Comparison of ENCODE assay signal across 12 cellular contexts in genomic region chr16:46573008-46573833, GRCh38. TPM values are rescaled to one million over a fixed set of nuclear protein-coding genes. Genes with fewer than 3 reads are reported as not detected.
DNase-seq lines count a peak whose midpoint lies in the region; ATAC-seq, FAIRE-seq and TF ChIP-seq lines count a peak whose summit lies in the region.
"Had no signal": no experiment of that assay in that cellular context is flagged by ENCODE, and none has a peak within 500 bp of the region (broad histone marks: within the 10 kb centered on the region; RNA-seq: fewer than 3 reads in every experiment).

No MANE protein-coding gene starts in this region.

- H3K27me3 Mint-ChIP-seq in Caco-2 (ENCODE audit: insufficient read depth, unreplicated experiment) = peaks cover 3% of the 10 kb centered on the region
- no peaks in the 10 kb centered on the region for H3K27me3 Mint-ChIP-seq in activated CD8-positive, alpha-beta T cell treated with anti-CD3 and anti-CD28 coated beads for 36 hours
- no peaks in the 10 kb centered on the region for H3K27me3 Mint-ChIP-seq in activated CD4-positive, alpha-beta memory T cell treated with anti-CD3 and anti-CD28 coated beads, Interleukin-2, amount 10 ng/mL, durations not matched to agents 7 days and 5 days

- H3K4me1 ChIP-seq in Caco-2 (no peaks in the 10 kb centered on the region), aorta (ENCODE audit: control insufficient read depth in 1 of 2, insufficient read depth in 2 of 2, low read length in 2 of 2) (no peaks in the 10 kb centered on the region)
- H3K4me1 ChIP-seq: neural progenitor cell had no signal

- FAIRE-seq in HTR-8/SVneo (lab: Jason Lieb, UNC) = no peak
- FAIRE-seq: TTC549 had no signal

- H3K4me3 Mint-ChIP-seq in Caco-2 (ENCODE audit: unreplicated experiment) = peak overlapping the region; percentile 12
- H3K4me3 Mint-ChIP-seq in activated CD8-positive, alpha-beta T cell treated with anti-CD3 and anti-CD28 coated beads for 36 hours = no peak overlapping the region
- no peak overlapping the region for H3K4me3 Mint-ChIP-seq in activated CD4-positive, alpha-beta memory T cell treated with anti-CD3 and anti-CD28 coated beads, Interleukin-2, amount 10 ng/mL, durations not matched to agents 7 days and 5 days
- H3K4me3 Mint-ChIP-seq: neural progenitor cell had no signal

- H3K9me3 ChIP-seq in Caco-2 = no peaks in the 10 kb centered on the region
- H3K9me3 ChIP-seq in aorta (ENCODE audit: control insufficient read depth, low read length) = no peaks in the 10 kb centered on the region

- H3K27ac Mint-ChIP-seq in Caco-2 (ENCODE audit: unreplicated experiment) = peak overlapping the region; percentile 51
- H3K27ac Mint-ChIP-seq in activated CD8-positive, alpha-beta T cell treated with anti-CD3 and anti-CD28 coated beads for 36 hours = no peak overlapping the region
- H3K27ac Mint-ChIP-seq in activated CD4-positive, alpha-beta memory T cell treated with anti-CD3 and anti-CD28 coated beads, Interleukin-2, amount 10 ng/mL, durations not matched to agents 7 days and 5 days = no peak overlapping the region
- H3K27ac Mint-ChIP-seq: activated naive CD4-positive, alpha-beta T cell treated with anti-CD3 and anti-CD28 coated beads, Interleukin-2, amount 50 U/mL, for 72 hours; neural progenitor cell had no signal

- peak; percentile 37 to 48 for DNase-seq in Caco-2
- peak; percentile 77 for DNase-seq in HTR-8/SVneo (ENCODE audit: insufficient read length, low spot score)
- peak; percentile 12 for DNase-seq in activated CD8-positive, alpha-beta T cell treated with anti-CD3 and anti-CD28 coated beads for 36 hours
- DNase-seq in kidney epithelial cell (ENCODE audit: low read depth) = peak; percentile 14
- no peak for DNase-seq in aorta
- no peak for DNase-seq in activated CD4-positive, alpha-beta memory T cell treated with anti-CD3 and anti-CD28 coated beads, Interleukin-2, amount 10 ng/mL, durations not matched to agents 7 days and 5 days
- no peak for DNase-seq in GM19240 (ENCODE audit: insufficient read length, low spot score)
- DNase-seq in Ammon's horn (ENCODE audit: low spot score) = no peak
- DNase-seq: NCI-H2171 treated with DMSO at 0.1 percent for 48 hours had no signal

- H3K36me3 Mint-ChIP-seq in Caco-2 (ENCODE audit: insufficient read depth, unreplicated experiment) = no peaks in the 10 kb centered on the region
- H3K36me3 Mint-ChIP-seq in activated CD8-positive, alpha-beta T cell treated with anti-CD3 and anti-CD28 coated beads for 36 hours (ENCODE audit: low read depth) = no peaks in the 10 kb centered on the region
- peaks cover 3% of the 10 kb centered on the region for H3K36me3 Mint-ChIP-seq in activated CD4-positive, alpha-beta memory T cell treated with anti-CD3 and anti-CD28 coated beads, Interleukin-2, amount 10 ng/mL, durations not matched to agents 7 days and 5 days (ENCODE audit: low read depth)
- H3K36me3 Mint-ChIP-seq: activated naive CD4-positive, alpha-beta T cell treated with anti-CD3 and anti-CD28 coated beads, Interleukin-2, amount 50 U/mL, for 72 hours; neural progenitor cell had no signal

- WGBS in aorta, 2 donors = 67 to 73% methylated on average over 27 of the region's 27 CpGs

- no peaks in the 10 kb centered on the region for H3K36me3 ChIP-seq in Caco-2 (ENCODE audit: control insufficient read depth, insufficient read depth, low read length)
- no peaks in the 10 kb centered on the region for H3K36me3 ChIP-seq in kidney epithelial cell (ENCODE audit: control insufficient read depth, insufficient read depth, low read length)
- no peaks in the 10 kb centered on the region for H3K36me3 ChIP-seq in aorta (ENCODE audit: control insufficient read depth in 1 of 2, insufficient read depth in 2 of 2, low read length in 1 of 2)
- H3K36me3 ChIP-seq: neural progenitor cell had no signal

- POLR2A ChIA-PET in Caco-2 (lab: Charles Lee) = no interaction called here
- POLR2A ChIA-PET in activated CD8-positive, alpha-beta T cell treated with anti-CD3 and anti-CD28 coated beads for 36 hours (lab: Charles Lee) = no interaction called here
- POLR2A ChIA-PET in activated CD4-positive, alpha-beta memory T cell treated with anti-CD3 and anti-CD28 coated beads, Interleukin-2, amount 10 ng/mL, durations not matched to agents 7 days and 5 days (lab: Charles Lee) = no interaction called here

- no peak overlapping the region for H3K27ac ChIP-seq in aorta (ENCODE audit: low read depth in 1 of 2, low read length in 2 of 2)
- H3K27ac ChIP-seq: neural progenitor cell had no signal

- no TSS peak for BruUV-seq in Caco-2 (replicated peaks; lab: Mats Ljungman, UMichigan)

- no peak for ATAC-seq in activated CD8-positive, alpha-beta T cell treated with anti-CD3 and anti-CD28 coated beads for 36 hours
- ATAC-seq in aorta (ENCODE audit: low FRiP score) = no peak

- H3K9me3 Mint-ChIP-seq in Caco-2 (ENCODE audit: unreplicated experiment) = peaks cover 14% of the 10 kb centered on the region
- no peaks in the 10 kb centered on the region for H3K9me3 Mint-ChIP-seq in activated CD8-positive, alpha-beta T cell treated with anti-CD3 and anti-CD28 coated beads for 36 hours
- H3K9me3 Mint-ChIP-seq in activated CD4-positive, alpha-beta memory T cell treated with anti-CD3 and anti-CD28 coated beads, Interleukin-2, amount 10 ng/mL, durations not matched to agents 7 days and 5 days = no peaks in the 10 kb centered on the region
- H3K9me3 Mint-ChIP-seq: activated naive CD4-positive, alpha-beta T cell treated with anti-CD3 and anti-CD28 coated beads, Interleukin-2, amount 50 U/mL, for 72 hours had no signal

- H3K4me3 ChIP-seq in Caco-2 (ENCODE audit: low read depth, low read length) (no peak overlapping the region), kidney epithelial cell (ENCODE audit: low read depth, low read length) (no peak overlapping the region), aorta (ENCODE audit: low read length in 2 of 2) (no peak overlapping the region)
- H3K4me3 ChIP-seq: neural progenitor cell had no signal

- TF ChIP-seq CTCF in Caco-2 (IDR thresholded peaks at IDR 0.05; ENCODE audit: insufficient read depth in 1 of 2, low read depth in 1 of 2, low read length in 1 of 2, severe bottlenecking in 1 of 2, unreplicated experiment in 1 of 2) (no peak), kidney epithelial cell (IDR thresholded peaks at IDR 0.05; ENCODE audit: insufficient read depth, low read length, poor library complexity, severe bottlenecking) (no peak)
- no peak for TF ChIP-seq CTCF in activated CD8-positive, alpha-beta T cell treated with anti-CD3 and anti-CD28 coated beads for 36 hours (IDR thresholded peaks at IDR 0.05)

- no peaks in the 10 kb centered on the region for H3K4me1 Mint-ChIP-seq in Caco-2 (ENCODE audit: low read depth, unreplicated experiment)
- H3K4me1 Mint-ChIP-seq in activated CD8-positive, alpha-beta T cell treated with anti-CD3 and anti-CD28 coated beads for 36 hours (ENCODE audit: low read depth) = no peaks in the 10 kb centered on the region
- peaks cover 8% of the 10 kb centered on the region for H3K4me1 Mint-ChIP-seq in activated CD4-positive, alpha-beta memory T cell treated with anti-CD3 and anti-CD28 coated beads, Interleukin-2, amount 10 ng/mL, durations not matched to agents 7 days and 5 days
- H3K4me1 Mint-ChIP-seq: neural progenitor cell had no signal

- CTCF ChIA-PET in Caco-2 (lab: Charles Lee) = interaction anchor here (0.6 kb wide), 1 partner anchor 15 kb away, joined by 8 read pairs; no protein-coding TSS in a partner anchor
- CTCF ChIA-PET in activated CD8-positive, alpha-beta T cell treated with anti-CD3 and anti-CD28 coated beads for 36 hours (lab: Charles Lee) = no interaction called here
- CTCF ChIA-PET in activated CD4-positive, alpha-beta memory T cell treated with anti-CD3 and anti-CD28 coated beads, Interleukin-2, amount 10 ng/mL, durations not matched to agents 7 days and 5 days (lab: Charles Lee) = no interaction called here

- H3K27me3 ChIP-seq in Caco-2 (replicated peaks; ENCODE audit: control insufficient read depth, insufficient read depth, low read length) (no peaks in the 10 kb centered on the region), kidney epithelial cell (ENCODE audit: control insufficient read depth, insufficient read depth, low read length) (no peaks in the 10 kb centered on the region), aorta (ENCODE audit: control insufficient read depth in 1 of 2, insufficient read depth in 2 of 2, low read length in 1 of 2) (no peaks in the 10 kb centered on the region)
- H3K27me3 ChIP-seq: neural progenitor cell had no signal

- intact Hi-C loops in Caco-2 (cut with micrococcal nuclease; ENCODE audit: unreplicated experiment) = no loop called here
- intact Hi-C loops in activated CD8-positive, alpha-beta T cell treated with anti-CD3 and anti-CD28 coated beads for 36 hours (cut with micrococcal nuclease) = no loop called here
- intact Hi-C loops in aorta (cut with DNase I) = no loop called here

RNA-seq across cellular contexts. Expression of gene SHCBP1, which starts 48.0 kb away (rescaled TPM):
- total RNA-seq in Caco-2 (2022) = 21.8 and 23.3 TPM in 2 replicates
- 10 to 100 TPM; 37.0 to 37.6 TPM for total RNA-seq in activated CD8-positive, alpha-beta T cell treated with anti-CD3 and anti-CD28 coated beads for 36 hours
- 2.2 and 3.7 TPM in 2 replicates for total RNA-seq in kidney epithelial cell
- total RNA-seq in aorta = 1 to 10 TPM; 1.6 to 2.0 TPM
- polyA plus RNA-seq in aorta = under 1 TPM in 1 of 2 donors, not detected in 1; 0.97 TPM
- 10 to 100 TPM; 51.0 to 52.5 TPM for total RNA-seq in activated CD4-positive, alpha-beta memory T cell treated with anti-CD3 and anti-CD28 coated beads, Interleukin-2, amount 10 ng/mL, durations not matched to agents 7 days and 5 days

Comparison
In these comparisons a context has a peak if more than half of its experiments do, and no peak if none do; other contexts are left out.
1. DNase-seq: peak in Caco-2 (2 of 2), HTR-8/SVneo (single experiment), activated CD8-positive, alpha-beta T cell treated with anti-CD3 and anti-CD28 coated beads for 36 hours (single experiment) and kidney epithelial cell (single experiment); none in aorta (0 of 2), activated CD4-positive, alpha-beta memory T cell treated with anti-CD3 and anti-CD28 coated beads, Interleukin-2, amount 10 ng/mL, durations not matched to agents 7 days and 5 days (single experiment), GM19240 (single experiment) and Ammon's horn (single experiment).